ENCODE assay signal across 1 cellular context in genomic region chr20:57867181-57867803, GRCh38.
TF ChIP-seq lines count a peak whose summit lies in the region.

No MANE protein-coding gene starts in this region.

TF ChIP-seq in K562, 482 proteins besides CTCF, POLR2A, EP300 and RAD21 (continued from another document):
- TF ChIP-seq, protein P1, sequence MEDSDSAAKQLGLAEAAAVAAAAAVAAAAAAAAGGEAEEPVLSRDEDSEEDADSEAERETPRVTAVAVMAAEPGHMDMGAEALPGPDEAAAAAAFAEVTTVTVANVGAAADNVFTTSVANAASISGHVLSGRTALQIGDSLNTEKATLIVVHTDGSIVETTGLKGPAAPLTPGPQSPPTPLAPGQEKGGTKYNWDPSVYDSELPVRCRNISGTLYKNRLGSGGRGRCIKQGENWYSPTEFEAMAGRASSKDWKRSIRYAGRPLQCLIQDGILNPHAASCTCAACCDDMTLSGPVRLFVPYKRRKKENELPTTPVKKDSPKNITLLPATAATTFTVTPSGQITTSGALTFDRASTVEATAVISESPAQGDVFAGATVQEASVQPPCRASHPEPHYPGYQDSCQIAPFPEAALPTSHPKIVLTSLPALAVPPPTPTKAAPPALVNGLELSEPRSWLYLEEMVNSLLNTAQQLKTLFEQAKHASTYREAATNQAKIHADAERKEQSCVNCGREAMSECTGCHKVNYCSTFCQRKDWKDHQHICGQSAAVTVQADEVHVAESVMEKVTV (CRISPR knock-in tag; IDR thresholded peaks at IDR 0.05): no peak
TF ChIP-seq in K562: peak in this region for 2.
